ENCODE assay signal across 18 cellular contexts in genomic region chr10:89992575-89992974, GRCh38.
DNase-seq lines count a peak whose midpoint lies in the region; ATAC-seq and TF ChIP-seq lines count a peak whose summit lies in the region.
"Had no signal": no experiment of that assay in that cellular context is flagged by ENCODE, and none has a peak within 500 bp of the region (broad histone marks: within the 10 kb centered on the region; RNA-seq: fewer than 3 reads in every experiment).

No MANE protein-coding gene starts in this region.

- H3K4me3 ChIP-seq in GM06990 (replicated peaks; ENCODE audit: low read depth, low read length) = no peak overlapping the region
- H3K4me3 ChIP-seq in OCI-LY3 (ENCODE audit: low read length) = no peak overlapping the region
- no peak overlapping the region for H3K4me3 ChIP-seq in ascending aorta
- H3K4me3 ChIP-seq: BLaER1 had no signal

- H3K9ac ChIP-seq in OCI-LY3 (ENCODE audit: low read length) (no peak overlapping the region), H9 (ENCODE audit: extremely low read depth, insufficient read length, low read length) (no peak overlapping the region)
- H3K9ac ChIP-seq: BLaER1 had no signal

- H2AFZ ChIP-seq in OCI-LY3 (ENCODE audit: low read depth, low read length) (no peak overlapping the region), H9 (ENCODE audit: low read length) (no peak overlapping the region)

- H3K36me3 ChIP-seq in GM06990 (ENCODE audit: control insufficient read depth, insufficient read depth, low read length) (no peaks in the 10 kb centered on the region), OCI-LY3 (replicated peaks; ENCODE audit: low read depth, low read length) (no peaks in the 10 kb centered on the region), ascending aorta (no peaks in the 10 kb centered on the region)

- H4K20me1 ChIP-seq in OCI-LY3 (ENCODE audit: insufficient read depth, low read length) = no peaks in the 10 kb centered on the region
- H4K20me1 ChIP-seq in H9 (ENCODE audit: control insufficient read depth, insufficient read depth, insufficient read length) = no peaks in the 10 kb centered on the region
- H4K20me1 ChIP-seq: BLaER1 had no signal

- no peak overlapping the region for H2BK15ac ChIP-seq in H9 (ENCODE audit: low read depth, low read length)

- H3K9me3 ChIP-seq in OCI-LY3 (ENCODE audit: insufficient read depth, low read length) (peaks cover 9% of the 10 kb centered on the region; the same call in 1 of the 2 replicates), H9 (ENCODE audit: control insufficient read depth, low read depth, low read length) (no peaks in the 10 kb centered on the region), ascending aorta (peaks cover 0 to 13% of the 10 kb centered on the region in 2 donors)

- H3K79me2 ChIP-seq in OCI-LY3 (ENCODE audit: low read length) = no peaks in the 10 kb centered on the region
- no peaks in the 10 kb centered on the region for H3K79me2 ChIP-seq in H9 (ENCODE audit: insufficient read depth, low read length)

- H2BK20ac ChIP-seq in H9 (ENCODE audit: low read depth, low read length, poor library complexity, severe bottlenecking) = no peak overlapping the region

- H3K23me2 ChIP-seq in H9 (ENCODE audit: insufficient read length, low read depth, low read length, poor library complexity, severe bottlenecking) = no peaks in the 10 kb centered on the region

- H3K4me1 ChIP-seq in OCI-LY3 (ENCODE audit: low read length) (peaks cover 11% of the 10 kb centered on the region), H9 (ENCODE audit: insufficient read depth, low read length) (no peaks in the 10 kb centered on the region), ascending aorta (no peaks in the 10 kb centered on the region)
- H3K4me1 ChIP-seq: BLaER1 had no signal

- H3K79me1 ChIP-seq in H9 (ENCODE audit: insufficient read depth, low read depth, low read length, poor library complexity, severe bottlenecking) = no peaks in the 10 kb centered on the region

- H3K14ac ChIP-seq in H9 (ENCODE audit: insufficient read depth, low read length) = no peak overlapping the region

- no peak overlapping the region for H3K56ac ChIP-seq in H9 (ENCODE audit: insufficient read length, low read depth, low read length)

- H3K36me3 Mint-ChIP-seq in H9 (ENCODE audit: insufficient read depth in 1 of 3, low read depth in 3 of 3) = no peaks in the 10 kb centered on the region
- H3K36me3 Mint-ChIP-seq: CD8-positive, alpha-beta memory T cell; IgD-negative memory B cell; T-cell had no signal

- H3K4ac ChIP-seq in H9 (ENCODE audit: low read depth, low read length) = no peak overlapping the region

- no peak overlapping the region for H2BK5ac ChIP-seq in H9 (ENCODE audit: insufficient read length, low read length)

- intact Hi-C loops in ascending aorta (cut with DNase I) = no loop called here

- H3K23ac ChIP-seq in H9 (ENCODE audit: insufficient read length, low read depth, low read length) = no peak overlapping the region

- H3K27ac ChIP-seq in OCI-LY3 (ENCODE audit: low read length) (peak overlapping the region; percentile 21), H9 (ENCODE audit: insufficient read length, low read depth, low read length) (no peak overlapping the region), ascending aorta (no peak overlapping the region)
- H3K27ac ChIP-seq: BLaER1 had no signal

- no peak overlapping the region for H3K4me3 Mint-ChIP-seq in H9
- H3K4me3 Mint-ChIP-seq: CD8-positive, alpha-beta memory T cell; IgD-negative memory B cell; T-cell had no signal

- peaks cover 8% of the 10 kb centered on the region for H3K27me3 Mint-ChIP-seq in H9 (ENCODE audit: low read depth)
- H3K27me3 Mint-ChIP-seq: CD8-positive, alpha-beta memory T cell; IgD-negative memory B cell; T-cell had no signal

- no peak overlapping the region for H2AK5ac ChIP-seq in H9 (ENCODE audit: insufficient read length, low read length)

- TF ChIP-seq CTCF in GM06990 (IDR thresholded peaks at IDR 0.05; ENCODE audit: insufficient read depth, low read length, poor library complexity, severe bottlenecking) = no peak
- no peak for TF ChIP-seq CTCF in OCI-LY3 (IDR thresholded peaks at IDR 0.05; ENCODE audit: low read depth, low read length)
- TF ChIP-seq CTCF in H9 (conservative IDR thresholded peaks at IDR 0.05) = no peak
- TF ChIP-seq CTCF in ascending aorta (IDR thresholded peaks at IDR 0.05) = no peak

- H4K5ac ChIP-seq in H9 (ENCODE audit: insufficient read length, low read depth, low read length) = no peak overlapping the region

- no peaks in the 10 kb centered on the region for H3K4me1 Mint-ChIP-seq in H9
- H3K4me1 Mint-ChIP-seq: CD8-positive, alpha-beta memory T cell; IgD-negative memory B cell; T-cell had no signal

- H3K4me2 ChIP-seq in OCI-LY3 (ENCODE audit: low read length) (peak overlapping the region; percentile 24), H9 (ENCODE audit: insufficient read depth, insufficient read length, low read length) (no peak overlapping the region)
- H3K4me2 ChIP-seq: BLaER1 had no signal

- H2BK12ac ChIP-seq in H9 (ENCODE audit: insufficient read length, low read depth, low read length) = no peak overlapping the region

- no peak overlapping the region for H3T11ph ChIP-seq in H9 (ENCODE audit: low read length)

- no CpG with 5 or more reads among the region's 1 CpG for WGBS in H9 (ENCODE audit: extremely low coverage, insufficient read length, low lambda C conversion rate)

- H2BK120ac ChIP-seq in H9 (ENCODE audit: low read depth, low read length, poor library complexity, severe bottlenecking) = no peak overlapping the region

- H3K18ac ChIP-seq in H9 (ENCODE audit: insufficient read length, low read depth, low read length) = no peak overlapping the region

- DNase-seq in GM06990 (ENCODE audit: extremely low read depth, insufficient read length) = peak; percentile 26
- peak; percentile 22 to 40 for DNase-seq in Kasumi-1 (lab: John Stamatoyannopoulos, UW)
- DNase-seq in hypothalamus (lab: John Stamatoyannopoulos, UW) = no peak
- no peak for DNase-seq in H9
- DNase-seq in COLO829 (ENCODE audit: low spot score) = no peak
- DNase-seq in ascending aorta (ENCODE audit: low spot score in 2 of 2) = no peak
- DNase-seq: CD8-positive, alpha-beta memory T cell; DND-41; NCI-H1436 treated with DMSO at 0.1 percent for 48 hours; NCI-H2029 treated with DMSO at 0.1 percent for 48 hours; NCI-H510A treated with DMSO at 0.1 percent for 48 hours; RPMI8226; T-cell; T1000 had no signal

- H3K27me3 ChIP-seq in GM06990 (replicated peaks; ENCODE audit: control insufficient read depth, insufficient read depth, low read length) = no peaks in the 10 kb centered on the region
- H3K27me3 ChIP-seq in OCI-LY3 (ENCODE audit: low read depth, low read length) = no peaks in the 10 kb centered on the region
- no peaks in the 10 kb centered on the region for H3K27me3 ChIP-seq in H9 (ENCODE audit: insufficient read depth, low read length)
- H3K27me3 ChIP-seq in ascending aorta = no peaks in the 10 kb centered on the region
- H3K27me3 ChIP-seq: BLaER1 had no signal

- peaks cover 0 to 4% of the 10 kb centered on the region in 2 experiments; a peak in 3 of 5 replicates for H3K9me3 Mint-ChIP-seq in H9

- ATAC-seq in GM19351 (IDR thresholded peaks at IDR 0.05; ENCODE audit: unreplicated experiment) = peak; percentile 66
- ATAC-seq: T-cell had no signal

- H3K27ac Mint-ChIP-seq in H9 = no peak overlapping the region
- H3K27ac Mint-ChIP-seq: CD8-positive, alpha-beta memory T cell; IgD-negative memory B cell; T-cell had no signal

- no peak overlapping the region for H4K8ac ChIP-seq in H9 (replicated peaks; ENCODE audit: insufficient read length, low read depth, low read length)

- H4K91ac ChIP-seq in H9 (ENCODE audit: insufficient read length, low read depth, low read length) = no peak overlapping the region

Comparison
In these comparisons a context has a peak if more than half of its experiments do, and no peak if none do; other contexts are left out.
1. DNase-seq: peak in GM06990 (single experiment) and Kasumi-1 (2 of 2); none in hypothalamus (0 of 51), H9 (single experiment), COLO829 (single experiment) and ascending aorta (0 of 2).